ENCODE assay signal across 2 cellular contexts in genomic region chr16:28183441-28183840, GRCh38.
TF ChIP-seq lines count a peak whose summit lies in the region.

No MANE protein-coding gene starts in this region.

TF ChIP-seq in IMR-90, 13 proteins besides CTCF, POLR2A, EP300 and RAD21:
- TF ChIP-seq RCOR1 (IDR thresholded peaks at IDR 0.05; ENCODE audit: insufficient replicate concordance, low read length), result no peak
- no peak for TF ChIP-seq SMC3 (IDR thresholded peaks at IDR 0.05; ENCODE audit: low read depth, low read length)
- TF ChIP-seq CHD1 (IDR thresholded peaks at IDR 0.05; ENCODE audit: low read depth, low read length), result no peak
- TF ChIP-seq BHLHE40 (IDR thresholded peaks at IDR 0.05; ENCODE audit: low read depth, low read length), result no peak
- TF ChIP-seq NFE2L2 (IDR thresholded peaks at IDR 0.05; ENCODE audit: low read depth, low read length), result no peak
- TF ChIP-seq USF2 (IDR thresholded peaks at IDR 0.05; ENCODE audit: low read depth, low read length), result no peak
- TF ChIP-seq RFX5 (IDR thresholded peaks at IDR 0.05; ENCODE audit: low read depth, low read length), result no peak
- TF ChIP-seq CEBPB (IDR thresholded peaks at IDR 0.05; ENCODE audit: low read depth, low read length), result no peak
- TF ChIP-seq MAFK (IDR thresholded peaks at IDR 0.05; ENCODE audit: low read depth, low read length), result no peak
- no peak for TF ChIP-seq MXI1 (IDR thresholded peaks at IDR 0.05; ENCODE audit: borderline replicate concordance, low read depth, low read length)

TF ChIP-seq in K562, 482 proteins besides CTCF, POLR2A, EP300 and RAD21:
- TF ChIP-seq STAT5A (IDR thresholded peaks at IDR 0.05; ENCODE audit: borderline replicate concordance, low read length), result no peak
- TF ChIP-seq ZNF778 (CRISPR knock-in tag; IDR thresholded peaks at IDR 0.05), result no peak
- TF ChIP-seq NCOR1 (IDR thresholded peaks at IDR 0.05), result no peak
- TF ChIP-seq NFIC (IDR thresholded peaks at IDR 0.05), result no peak
- TF ChIP-seq NR4A1 (CRISPR knock-in tag; IDR thresholded peaks at IDR 0.05), result no peak
- no peak for TF ChIP-seq NR4A1 (tag; IDR thresholded peaks at IDR 0.05)
- TF ChIP-seq FOSL1 (tag; conservative IDR thresholded peaks at IDR 0.05), result peak; percentile 8; the same call in 1 of the 2 replicates
- TF ChIP-seq ZNF24 (IDR thresholded peaks at IDR 0.05), result no peak
- no peak for TF ChIP-seq NEUROD1 (IDR thresholded peaks at IDR 0.05; ENCODE audit: borderline replicate concordance, low read depth, low read length, partially characterized antibody)
- TF ChIP-seq HCFC1 (IDR thresholded peaks at IDR 0.05; ENCODE audit: low read depth, low read length), result no peak
